ENCODE assay signal across 1 cellular context in genomic region chr16:57147381-57148191, GRCh38.
A peak's percentile ranks its signal among the peaks of the same experiment; 100 is the strongest.
TF ChIP-seq lines count a peak whose summit lies in the region.

No MANE protein-coding gene starts in this region.

TF ChIP-seq in H1, 55 proteins besides CTCF, POLR2A, EP300 and RAD21:
- TF ChIP-seq RBBP5 (IDR thresholded peaks at IDR 0.05; ENCODE audit: borderline replicate concordance, low read depth, low read length) (0 out of 2 replicates have a peak, but pooled peaks have one; percentile 48), POLR2AphosphoS5 (IDR thresholded peaks at IDR 0.05; ENCODE audit: low read depth, low read length) (0 out of 2 replicates have a peak, but pooled peaks have one; percentile 13), ASH2L (IDR thresholded peaks at IDR 0.05; ENCODE audit: low read length) (no peak), JUND (IDR thresholded peaks at IDR 0.05; ENCODE audit: low read length) (no peak), E2F6 (IDR thresholded peaks at IDR 0.05) (no peak), NANOG (IDR thresholded peaks at IDR 0.05; ENCODE audit: insufficient read depth, low read depth, low read length, poor library complexity, severe bottlenecking) (no peak), EGR1 (IDR thresholded peaks at IDR 0.05; ENCODE audit: borderline replicate concordance, low read depth, low read length) (no peak), GABPA (IDR thresholded peaks at IDR 0.05; ENCODE audit: borderline replicate concordance, insufficient read depth, low read length) (no peak), KDM5A (IDR thresholded peaks at IDR 0.05; ENCODE audit: low read length) (no peak), RXRA (IDR thresholded peaks at IDR 0.05; ENCODE audit: insufficient read depth, low read depth, low read length) (no peak), SIX5 (IDR thresholded peaks at IDR 0.05; ENCODE audit: low read depth, low read length) (no peak), SIRT6 (IDR thresholded peaks at IDR 0.05; ENCODE audit: low read length) (no peak), EZH2 (IDR thresholded peaks at IDR 0.05; ENCODE audit: low read depth, low read length, severe bottlenecking) (no peak), MAFK (IDR thresholded peaks at IDR 0.05; ENCODE audit: low read depth, low read length) (no peak), SUZ12 (IDR thresholded peaks at IDR 0.05; ENCODE audit: low read length) (no peak), SP1 (IDR thresholded peaks at IDR 0.05; ENCODE audit: low read depth, low read length) (no peak), SAP30 (IDR thresholded peaks at IDR 0.05; ENCODE audit: insufficient read depth, insufficient replicate concordance, low read length) (no peak), ATF3 (IDR thresholded peaks at IDR 0.05; ENCODE audit: insufficient read depth, low read depth, low read length) (no peak)
